31 cellular contexts compared by ENCODE assay signal in the genomic region with DNA sequence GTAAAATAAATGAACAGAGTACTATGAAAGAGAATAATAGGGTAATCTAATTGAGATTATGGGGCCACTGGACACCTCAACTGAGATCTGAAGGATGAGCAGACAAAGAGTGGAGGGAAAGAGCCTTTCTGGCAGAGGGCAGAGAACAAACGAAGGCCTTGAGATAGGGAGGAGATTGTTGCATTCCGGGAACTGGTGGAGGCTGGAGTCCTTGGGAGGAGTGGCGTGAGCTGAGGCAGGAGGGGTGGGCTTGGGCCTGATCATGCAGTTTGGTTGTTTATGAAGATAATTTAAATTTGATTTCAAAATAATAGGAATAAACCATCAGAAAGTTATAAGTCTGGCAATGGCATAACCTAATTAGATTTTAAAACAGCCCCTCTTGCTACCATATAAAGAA. TPM values are rescaled to one million over a fixed set of nuclear protein-coding genes. Genes with fewer than 3 reads are reported as not detected.
A peak's percentile ranks its signal among the peaks of the same experiment; 100 is the strongest.
DNase-seq lines count a peak whose midpoint lies in the region; ATAC-seq and TF ChIP-seq lines count a peak whose summit lies in the region.
"Had no signal": no experiment of that assay in that cellular context is flagged by ENCODE, and none has a peak within 500 bp of the region (broad histone marks: within the 10 kb centered on the region; RNA-seq: fewer than 3 reads in every experiment).

No MANE protein-coding gene starts in this region.

- no peak for ATAC-seq in activated T-cell treated with anti-CD3 and anti-CD28 coated beads, Interleukin-2, amount 50 U/mL, for 4 hours
- ATAC-seq: body of pancreas, HCT116, HepG2, left lung, SK-N-SH treated with all-trans-retinoic acid at 6 μM for 48 hours had no signal

- DNase-seq in SK-N-DZ (ENCODE audit: low spot score) (peak; percentile 35), right atrium auricular region (ENCODE audit: low spot score) (no peak), suprapubic skin (ENCODE audit: low spot score in 2 of 2) (no peak), head of caudate nucleus (no peak), foreskin melanocyte (no peak)
- no peak for DNase-seq in activated T-cell treated with anti-CD3 and anti-CD28 coated beads, Interleukin-2, amount 50 U/mL, for 4 hours
- DNase-seq: ACHN; activated CD4-positive, alpha-beta memory T cell treated with anti-CD3 and anti-CD28 coated beads, Interleukin-2, amount 10 ng/mL, durations not matched to agents 7 days and 5 days; activated CD4-positive, CD25-positive, alpha-beta regulatory T cell treated with anti-CD3 and anti-CD28 coated beads, Interleukin-2, amount 50 U/mL, for 72 hours; activated CD8-positive, alpha-beta memory T cell treated with anti-CD3 and anti-CD28 coated beads, Interleukin-2, amount 50 U/mL, for 4 hours; activated naive CD4-positive, alpha-beta T cell treated with Interleukin-2 at 50 U/mL for 16 hours; body of pancreas; DMS53; dorsolateral prefrontal cortex; Karpas-422; left lung; NCI-H1417 treated with DMSO at 0.1 percent for 48 hours; NCI-H2029 treated with DMSO at 0.1 percent for 48 hours; NCI-H524 treated with DMSO at 0.1 percent for 48 hours; OCI-M1; sigmoid colon; stimulated activated CD4-positive, alpha-beta T cell treated with anti-CD3 and anti-CD28 coated beads, Interleukin-15, amount 100 ng/mL, for 24 hours; stimulated activated CD4-positive, alpha-beta T cell treated with anti-CD3 and anti-CD28 coated beads, Interleukin-4, amount 100 ng/mL, for 4 hours; T-helper 2 cell had no signal

- no peak for TF ChIP-seq EP300 in suprapubic skin (IDR thresholded peaks at IDR 0.05)

- no peak overlapping the region for H3K4me3 Mint-ChIP-seq in activated T-cell treated with anti-CD3 and anti-CD28 coated beads, Interleukin-2, amount 50 U/mL, for 4 hours
- H3K4me3 Mint-ChIP-seq: activated CD4-positive, alpha-beta memory T cell treated with anti-CD3 and anti-CD28 coated beads, Interleukin-2, amount 10 ng/mL, durations not matched to agents 7 days and 5 days; activated T-helper 1 cell treated with anti-CD3 and anti-CD28 coated beads, Interleukin-12 subunit alpha, Interleukin-12 subunit beta, Interleukin-2, Interleukin-4 antibody, amounts not matched to agents 30 ng/mL and 10 ng/mL and 1 ng/mL, durations not matched to agents 14 hours and 24 hours and 36 hours; mesothelial cell of epicardium had no signal

- H3K36me3 ChIP-seq in ACC112 (ENCODE audit: insufficient read depth, low read length): peaks cover 5% of the 10 kb centered on the region; the same call in 1 of the 2 replicates
- no peaks in the 10 kb centered on the region for H3K36me3 ChIP-seq in right atrium auricular region
- H3K36me3 ChIP-seq in suprapubic skin: no peaks in the 10 kb centered on the region
- H3K36me3 ChIP-seq: left lung, sigmoid colon had no signal

- H2AFZ ChIP-seq in ACC112 (ENCODE audit: low read length, unreplicated experiment): peak overlapping the region; percentile 85

- H3K27me3 ChIP-seq in ACC112 (ENCODE audit: insufficient read depth, low read length): no peaks in the 10 kb centered on the region
- H3K27me3 ChIP-seq in right atrium auricular region: no peaks in the 10 kb centered on the region
- no peaks in the 10 kb centered on the region for H3K27me3 ChIP-seq in suprapubic skin
- H3K27me3 ChIP-seq: body of pancreas, dorsolateral prefrontal cortex, left lung, sigmoid colon had no signal

- no peaks in the 10 kb centered on the region for H3K4me1 Mint-ChIP-seq in activated T-cell treated with anti-CD3 and anti-CD28 coated beads, Interleukin-2, amount 50 U/mL, for 4 hours (ENCODE audit: low read depth)
- H3K4me1 Mint-ChIP-seq: activated CD4-positive, alpha-beta memory T cell treated with anti-CD3 and anti-CD28 coated beads, Interleukin-2, amount 10 ng/mL, durations not matched to agents 7 days and 5 days; mesothelial cell of epicardium had no signal

- no peaks in the 10 kb centered on the region for H3K36me3 Mint-ChIP-seq in activated T-cell treated with anti-CD3 and anti-CD28 coated beads, Interleukin-2, amount 50 U/mL, for 4 hours (ENCODE audit: insufficient read depth)
- H3K36me3 Mint-ChIP-seq: mesothelial cell of epicardium had no signal

- H3K27ac ChIP-seq in ACC112 (ENCODE audit: low read depth, low read length) (peak overlapping the region; percentile 98), right atrium auricular region (peak overlapping the region; percentile 65 to 77), suprapubic skin (peak overlapping the region; percentile 64)
- H3K27ac ChIP-seq: body of pancreas, left lung had no signal

- peaks cover 26% of the 10 kb centered on the region for H3K4me1 ChIP-seq in ACC112 (ENCODE audit: control insufficient read depth, insufficient read depth, low read length, unreplicated experiment)
- peaks cover 0 to 3% of the 10 kb centered on the region in 2 donors for H3K4me1 ChIP-seq in right atrium auricular region
- H3K4me1 ChIP-seq in suprapubic skin: no peaks in the 10 kb centered on the region
- H3K4me1 ChIP-seq: body of pancreas, left lung, sigmoid colon had no signal

- H3K9me3 ChIP-seq in right atrium auricular region: no peaks in the 10 kb centered on the region
- H3K9me3 ChIP-seq in suprapubic skin: no peaks in the 10 kb centered on the region
- H3K9me3 ChIP-seq: body of pancreas, left lung, sigmoid colon had no signal

- peaks cover 4% of the 10 kb centered on the region for H3K9me3 Mint-ChIP-seq in activated T-cell treated with anti-CD3 and anti-CD28 coated beads, Interleukin-2, amount 50 U/mL, for 4 hours
- H3K9me3 Mint-ChIP-seq: activated CD4-positive, alpha-beta memory T cell treated with anti-CD3 and anti-CD28 coated beads, Interleukin-2, amount 10 ng/mL, durations not matched to agents 7 days and 5 days had no signal

- TF ChIP-seq POLR2A in suprapubic skin (IDR thresholded peaks at IDR 0.05): no peak

- TF ChIP-seq CTCF in right atrium auricular region (IDR thresholded peaks at IDR 0.05) (no peak), suprapubic skin (IDR thresholded peaks at IDR 0.05) (no peak)

- 65% methylated on average over 3 of the region's 3 CpGs for WGBS in suprapubic skin

- no peaks in the 10 kb centered on the region for H3K27me3 Mint-ChIP-seq in activated T-cell treated with anti-CD3 and anti-CD28 coated beads, Interleukin-2, amount 50 U/mL, for 4 hours (ENCODE audit: low read depth)
- H3K27me3 Mint-ChIP-seq: activated CD4-positive, alpha-beta memory T cell treated with anti-CD3 and anti-CD28 coated beads, Interleukin-2, amount 10 ng/mL, durations not matched to agents 7 days and 5 days; progenitor cell of endocrine pancreas had no signal

- H3K79me2 ChIP-seq in ACC112 (ENCODE audit: control insufficient read depth, insufficient read depth, low read length, unreplicated experiment): no peaks in the 10 kb centered on the region

- no peak overlapping the region for H3K4me3 ChIP-seq in ACC112 (ENCODE audit: low read depth, low read length)
- H3K4me3 ChIP-seq in right atrium auricular region: no peak overlapping the region
- no peak overlapping the region for H3K4me3 ChIP-seq in suprapubic skin
- H3K4me3 ChIP-seq: body of pancreas, dorsolateral prefrontal cortex, left lung, sigmoid colon had no signal

- intact Hi-C loops in head of caudate nucleus (cut with DNase I): no loop called here

RNA-seq across cellular contexts. Expression of gene GALNT15, which starts 59.5 kb away (rescaled TPM):
- not detected in 2 replicates for polyA plus RNA-seq in SK-N-DZ (2014; cell fraction: cytosol; rRNA removed)
- 0.41 TPM in 1 of 2 replicates, not detected in the other for polyA plus RNA-seq in SK-N-DZ (2014; cell fraction: nucleus; rRNA removed)
- total RNA-seq in right atrium auricular region (10 to 100 TPM; 21.7 to 83.1 TPM), suprapubic skin (100 to 1,000 TPM in 1 of 4 donors, 10 to 100 TPM in 3; 15.5 to 113 (median 49.1) TPM)
- not detected for total RNA-seq in activated T-cell treated with anti-CD3 and anti-CD28 coated beads, Interleukin-2, amount 50 U/mL, for 4 hours
- total RNA-seq: activated CD4-positive, alpha-beta memory T cell treated with anti-CD3 and anti-CD28 coated beads, Interleukin-2, amount 10 ng/mL, durations not matched to agents 7 days and 5 days; activated T-helper 1 cell treated with anti-CD3 and anti-CD28 coated beads, Interleukin-12 subunit alpha, Interleukin-12 subunit beta, Interleukin-2, Interleukin-4 antibody, amounts not matched to agents 30 ng/mL and 10 ng/mL and 1 ng/mL, durations not matched to agents 14 hours and 24 hours and 36 hours had no signal

Comparison
In these comparisons a context has a peak if more than half of its experiments do, and no peak if none do; other contexts are left out.
1. RNA of gene GALNT15, which starts 59.5 kb away (total RNA-seq): 21.7 to 83.1 TPM in right atrium auricular region and 15.5 to 113 TPM in suprapubic skin; not detected in activated T-cell treated with anti-CD3 and anti-CD28 coated beads, Interleukin-2, amount 50 U/mL, for 4 hours; every median in the first group is over 10 times any median in the second.
2. Peak in every context shown above with its lines, with median percentiles within 50 percentile points of each other: H3K27ac ChIP-seq.